8 cellular contexts compared by ENCODE assay signal in genomic region chr12:53989227-53990113, GRCh38. TPM values are rescaled to one million over a fixed set of nuclear protein-coding genes. Genes with fewer than 3 reads are reported as not detected.
DNase-seq lines count a peak whose midpoint lies in the region; ATAC-seq, FAIRE-seq and TF ChIP-seq lines count a peak whose summit lies in the region.

No MANE protein-coding gene starts in this region.

- H3K36me3 ChIP-seq in HAP-1 (replicated peaks) (no peaks in the 10 kb centered on the region), skeletal muscle tissue (ENCODE audit: control insufficient read depth in 3 of 3, insufficient read depth in 3 of 3, low read length in 3 of 3) (no peaks in the 10 kb centered on the region), gastroesophageal sphincter (no peaks in the 10 kb centered on the region)

- peak overlapping the region; percentile 15 for H3K4me3 ChIP-seq in HAP-1
- peak overlapping the region; percentile 57 to 91 (median 70) for H3K4me3 ChIP-seq in skeletal muscle tissue (ENCODE audit: low read length in 3 of 3)
- no peak overlapping the region for H3K4me3 ChIP-seq in gastroesophageal sphincter

- H3K4me1 ChIP-seq in HAP-1 (peaks cover 18% of the 10 kb centered on the region), skeletal muscle tissue (ENCODE audit: control insufficient read depth in 3 of 3, insufficient read depth in 3 of 3, low read length in 3 of 3) (peaks cover 69 to 86% (median 70%) of the 10 kb centered on the region in 3 donors), gastroesophageal sphincter (peaks cover 0 to 38% (median 22%) of the 10 kb centered on the region in 3 donors)

- 0 out of 2 replicates have a peak, but pooled peaks cover 2% of the 10 kb centered on the region for H3K27me3 ChIP-seq in HAP-1 (ENCODE audit: low read depth)
- peaks cover 4 to 21% (median 5%) of the 10 kb centered on the region in 3 donors for H3K27me3 ChIP-seq in skeletal muscle tissue (ENCODE audit: control insufficient read depth in 3 of 3, insufficient read depth in 3 of 3, low read length in 3 of 3)
- H3K27me3 ChIP-seq in gastroesophageal sphincter = peaks cover 100% of the 10 kb centered on the region

- no peak for TF ChIP-seq EP300 in gastroesophageal sphincter (IDR thresholded peaks at IDR 0.05)

- DNase-seq in D721Med (ENCODE audit: insufficient read length, low spot score) = no peak
- peak; percentile 74 to 75 for DNase-seq in HAP-1 (ENCODE audit: low spot score in 2 of 2)
- peak; percentile 63 for DNase-seq in RPMI7951 (ENCODE audit: low read depth)
- DNase-seq in fibroblast of gingiva (ENCODE audit: low read depth) = peak; percentile 38

- H3K27ac ChIP-seq in skeletal muscle tissue (ENCODE audit: low read depth, low read length) = peak overlapping the region; percentile 100
- H3K27ac ChIP-seq in gastroesophageal sphincter = no peak overlapping the region

- WGBS in gastroesophageal sphincter (ENCODE audit: low coverage in 1 of 2), 2 donors = 7 to 8% methylated on average over 24 to 28 of the region's 28 CpGs

- TF ChIP-seq CTCF in D721Med (IDR thresholded peaks at IDR 0.05; ENCODE audit: insufficient read depth, missing control alignments) (peak; percentile 61), gastroesophageal sphincter (IDR thresholded peaks at IDR 0.05) (no peak)

- no peaks in the 10 kb centered on the region for H3K9me3 ChIP-seq in HAP-1
- H3K9me3 ChIP-seq in skeletal muscle tissue (ENCODE audit: control insufficient read depth in 3 of 3, low read length in 3 of 3) = no peaks in the 10 kb centered on the region
- no peaks in the 10 kb centered on the region for H3K9me3 ChIP-seq in gastroesophageal sphincter

- H3K9ac ChIP-seq in skeletal muscle tissue (ENCODE audit: low read depth in 1 of 3, low read length in 3 of 3) = peak overlapping the region; percentile 64 to 81 (median 69)

- FAIRE-seq in D721Med (lab: Jason Lieb, UNC) = no peak

- no peak for TF ChIP-seq POLR2A in gastroesophageal sphincter (IDR thresholded peaks at IDR 0.05)

- in situ Hi-C loops in HAP-1 (cut with MboI; ENCODE audit: low sequenced_read_pairs) = loop anchor here (25.0 kb wide), 1 partner anchor 373 kb away; the partner anchor contains the start of gene GPR84

- ATAC-seq in gastroesophageal sphincter (no peak), GM21423 (IDR thresholded peaks at IDR 0.05; ENCODE audit: unreplicated experiment) (no peak), HG03521 (IDR thresholded peaks at IDR 0.05; ENCODE audit: unreplicated experiment) (no peak)

RNA-seq across cellular contexts. Expression of gene HOXC10, which starts 4.5 kb away (rescaled TPM):
- 4.0 and 5.1 TPM in 2 replicates for total RNA-seq in RPMI7951 (2014; rRNA removed; shearing (Covaris generic))
- total RNA-seq in skeletal muscle tissue = 3.7 TPM
- not detected for total RNA-seq in gastroesophageal sphincter

RNA-seq across cellular contexts. Expression of gene HOXC9, which starts 10.5 kb away (rescaled TPM):
- total RNA-seq in RPMI7951 (2014; rRNA removed; shearing (Covaris generic)) = 4.3 and 5.9 TPM in 2 replicates
- 4.2 TPM for total RNA-seq in skeletal muscle tissue
- not detected for total RNA-seq in gastroesophageal sphincter

RNA-seq across cellular contexts. Expression of gene HOTAIR, which starts 14.7 kb away (rescaled TPM):
- total RNA-seq in RPMI7951 (2014; rRNA removed; shearing (Covaris generic)) = not detected in 2 replicates
- total RNA-seq in skeletal muscle tissue = 2.1 TPM
- total RNA-seq in gastroesophageal sphincter = under 1 TPM in 1 of 4 donors, not detected in 3; 0.31 TPM

RNA-seq across cellular contexts. Expression of gene HOXC11, which starts 16.5 kb away (rescaled TPM):
- total RNA-seq in RPMI7951 (2014; rRNA removed; shearing (Covaris generic)) = 0.10 and 0.36 TPM in 2 replicates
- total RNA-seq in skeletal muscle tissue = 0.52 TPM
- total RNA-seq in gastroesophageal sphincter = not detected

RNA-seq across cellular contexts. Expression of gene HOXC8, which starts 19.3 kb away (rescaled TPM):
- total RNA-seq in RPMI7951 (2014; rRNA removed; shearing (Covaris generic)) = 0.88 and 1.8 TPM in 2 replicates
- 0.52 TPM for total RNA-seq in skeletal muscle tissue
- total RNA-seq in gastroesophageal sphincter = under 1 TPM in 2 of 4 donors, not detected in 2; 0.15 to 0.40 TPM

Comparison
In these comparisons a context has a peak if more than half of its experiments do, and no peak if none do; other contexts are left out.
1. H3K4me3 ChIP-seq: peak in HAP-1 (single experiment) and skeletal muscle tissue (3 of 3); none in gastroesophageal sphincter (0 of 2).